In the genomic region with DNA sequence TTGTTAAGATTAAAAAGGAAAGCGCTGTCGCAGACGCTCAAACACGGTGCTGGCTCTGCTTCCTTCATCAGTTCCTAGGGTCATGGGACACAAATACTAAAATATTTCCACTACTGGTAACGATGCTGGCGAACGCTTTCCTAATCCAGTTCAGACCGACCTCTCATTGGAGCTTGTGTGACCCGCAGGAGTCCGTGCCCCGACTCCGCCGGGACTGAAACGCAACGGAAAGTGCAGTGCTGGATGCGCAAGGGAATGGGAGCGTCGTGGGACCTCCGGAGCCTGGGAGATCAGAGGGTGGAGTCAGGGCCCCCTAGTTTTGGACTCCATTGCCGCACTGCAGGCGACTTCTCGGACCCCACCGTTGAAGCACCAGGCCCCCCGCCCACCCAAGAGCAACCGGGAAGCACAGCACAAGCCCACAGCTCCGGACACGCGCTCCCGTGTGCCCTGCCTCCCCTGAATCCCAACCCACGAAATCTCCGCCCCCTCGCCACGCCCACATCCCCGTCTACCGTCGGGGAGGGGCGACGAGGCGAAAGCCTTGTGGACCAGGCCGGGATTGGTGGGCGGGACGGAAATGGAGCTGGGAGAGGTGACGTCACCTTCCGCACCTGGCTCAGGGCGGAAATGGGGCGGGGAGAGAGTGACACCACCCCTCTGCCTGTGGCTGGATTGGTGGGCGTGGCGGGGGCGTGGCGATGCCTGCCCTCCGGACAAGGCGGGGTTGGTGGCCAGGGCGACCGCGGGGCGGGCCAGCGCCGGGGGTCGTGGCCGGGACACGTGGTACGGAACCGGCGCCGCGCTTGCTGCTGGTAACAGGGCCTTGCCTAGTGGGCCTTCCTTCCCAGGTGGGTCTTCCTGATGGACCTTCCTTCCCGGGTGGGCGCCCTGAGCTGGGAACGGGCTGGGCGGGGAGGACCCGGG, we compare ENCODE assay signal across 1 cellular context.
A peak's percentile ranks its signal among the peaks of the same experiment; 100 is the strongest.
TF ChIP-seq lines count a peak whose summit lies in the region.

A gene (plus strand): TSS at position 783 of the 927 bp plus-strand sequence. CDS start 3,611 bp downstream, outside the sequence.

TF ChIP-seq in K562, 482 proteins besides CTCF, POLR2A, EP300 and RAD21 (continued from another document and continues in another):
- TF ChIP-seq, protein P1, sequence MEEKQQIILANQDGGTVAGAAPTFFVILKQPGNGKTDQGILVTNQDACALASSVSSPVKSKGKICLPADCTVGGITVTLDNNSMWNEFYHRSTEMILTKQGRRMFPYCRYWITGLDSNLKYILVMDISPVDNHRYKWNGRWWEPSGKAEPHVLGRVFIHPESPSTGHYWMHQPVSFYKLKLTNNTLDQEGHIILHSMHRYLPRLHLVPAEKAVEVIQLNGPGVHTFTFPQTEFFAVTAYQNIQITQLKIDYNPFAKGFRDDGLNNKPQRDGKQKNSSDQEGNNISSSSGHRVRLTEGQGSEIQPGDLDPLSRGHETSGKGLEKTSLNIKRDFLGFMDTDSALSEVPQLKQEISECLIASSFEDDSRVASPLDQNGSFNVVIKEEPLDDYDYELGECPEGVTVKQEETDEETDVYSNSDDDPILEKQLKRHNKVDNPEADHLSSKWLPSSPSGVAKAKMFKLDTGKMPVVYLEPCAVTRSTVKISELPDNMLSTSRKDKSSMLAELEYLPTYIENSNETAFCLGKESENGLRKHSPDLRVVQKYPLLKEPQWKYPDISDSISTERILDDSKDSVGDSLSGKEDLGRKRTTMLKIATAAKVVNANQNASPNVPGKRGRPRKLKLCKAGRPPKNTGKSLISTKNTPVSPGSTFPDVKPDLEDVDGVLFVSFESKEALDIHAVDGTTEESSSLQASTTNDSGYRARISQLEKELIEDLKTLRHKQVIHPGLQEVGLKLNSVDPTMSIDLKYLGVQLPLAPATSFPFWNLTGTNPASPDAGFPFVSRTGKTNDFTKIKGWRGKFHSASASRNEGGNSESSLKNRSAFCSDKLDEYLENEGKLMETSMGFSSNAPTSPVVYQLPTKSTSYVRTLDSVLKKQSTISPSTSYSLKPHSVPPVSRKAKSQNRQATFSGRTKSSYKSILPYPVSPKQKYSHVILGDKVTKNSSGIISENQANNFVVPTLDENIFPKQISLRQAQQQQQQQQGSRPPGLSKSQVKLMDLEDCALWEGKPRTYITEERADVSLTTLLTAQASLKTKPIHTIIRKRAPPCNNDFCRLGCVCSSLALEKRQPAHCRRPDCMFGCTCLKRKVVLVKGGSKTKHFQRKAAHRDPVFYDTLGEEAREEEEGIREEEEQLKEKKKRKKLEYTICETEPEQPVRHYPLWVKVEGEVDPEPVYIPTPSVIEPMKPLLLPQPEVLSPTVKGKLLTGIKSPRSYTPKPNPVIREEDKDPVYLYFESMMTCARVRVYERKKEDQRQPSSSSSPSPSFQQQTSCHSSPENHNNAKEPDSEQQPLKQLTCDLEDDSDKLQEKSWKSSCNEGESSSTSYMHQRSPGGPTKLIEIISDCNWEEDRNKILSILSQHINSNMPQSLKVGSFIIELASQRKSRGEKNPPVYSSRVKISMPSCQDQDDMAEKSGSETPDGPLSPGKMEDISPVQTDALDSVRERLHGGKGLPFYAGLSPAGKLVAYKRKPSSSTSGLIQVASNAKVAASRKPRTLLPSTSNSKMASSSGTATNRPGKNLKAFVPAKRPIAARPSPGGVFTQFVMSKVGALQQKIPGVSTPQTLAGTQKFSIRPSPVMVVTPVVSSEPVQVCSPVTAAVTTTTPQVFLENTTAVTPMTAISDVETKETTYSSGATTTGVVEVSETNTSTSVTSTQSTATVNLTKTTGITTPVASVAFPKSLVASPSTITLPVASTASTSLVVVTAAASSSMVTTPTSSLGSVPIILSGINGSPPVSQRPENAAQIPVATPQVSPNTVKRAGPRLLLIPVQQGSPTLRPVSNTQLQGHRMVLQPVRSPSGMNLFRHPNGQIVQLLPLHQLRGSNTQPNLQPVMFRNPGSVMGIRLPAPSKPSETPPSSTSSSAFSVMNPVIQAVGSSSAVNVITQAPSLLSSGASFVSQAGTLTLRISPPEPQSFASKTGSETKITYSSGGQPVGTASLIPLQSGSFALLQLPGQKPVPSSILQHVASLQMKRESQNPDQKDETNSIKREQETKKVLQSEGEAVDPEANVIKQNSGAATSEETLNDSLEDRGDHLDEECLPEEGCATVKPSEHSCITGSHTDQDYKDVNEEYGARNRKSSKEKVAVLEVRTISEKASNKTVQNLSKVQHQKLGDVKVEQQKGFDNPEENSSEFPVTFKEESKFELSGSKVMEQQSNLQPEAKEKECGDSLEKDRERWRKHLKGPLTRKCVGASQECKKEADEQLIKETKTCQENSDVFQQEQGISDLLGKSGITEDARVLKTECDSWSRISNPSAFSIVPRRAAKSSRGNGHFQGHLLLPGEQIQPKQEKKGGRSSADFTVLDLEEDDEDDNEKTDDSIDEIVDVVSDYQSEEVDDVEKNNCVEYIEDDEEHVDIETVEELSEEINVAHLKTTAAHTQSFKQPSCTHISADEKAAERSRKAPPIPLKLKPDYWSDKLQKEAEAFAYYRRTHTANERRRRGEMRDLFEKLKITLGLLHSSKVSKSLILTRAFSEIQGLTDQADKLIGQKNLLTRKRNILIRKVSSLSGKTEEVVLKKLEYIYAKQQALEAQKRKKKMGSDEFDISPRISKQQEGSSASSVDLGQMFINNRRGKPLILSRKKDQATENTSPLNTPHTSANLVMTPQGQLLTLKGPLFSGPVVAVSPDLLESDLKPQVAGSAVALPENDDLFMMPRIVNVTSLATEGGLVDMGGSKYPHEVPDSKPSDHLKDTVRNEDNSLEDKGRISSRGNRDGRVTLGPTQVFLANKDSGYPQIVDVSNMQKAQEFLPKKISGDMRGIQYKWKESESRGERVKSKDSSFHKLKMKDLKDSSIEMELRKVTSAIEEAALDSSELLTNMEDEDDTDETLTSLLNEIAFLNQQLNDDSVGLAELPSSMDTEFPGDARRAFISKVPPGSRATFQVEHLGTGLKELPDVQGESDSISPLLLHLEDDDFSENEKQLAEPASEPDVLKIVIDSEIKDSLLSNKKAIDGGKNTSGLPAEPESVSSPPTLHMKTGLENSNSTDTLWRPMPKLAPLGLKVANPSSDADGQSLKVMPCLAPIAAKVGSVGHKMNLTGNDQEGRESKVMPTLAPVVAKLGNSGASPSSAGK (IDR thresholded peaks at IDR 0.05) = no peak; the same call in none of the 2 replicates
- TF ChIP-seq HDAC8 (tag; IDR thresholded peaks at IDR 0.05) = no peak
- TF ChIP-seq HMG20B (CRISPR knock-in tag; IDR thresholded peaks at IDR 0.05) = no peak
- TF ChIP-seq, protein P2, sequence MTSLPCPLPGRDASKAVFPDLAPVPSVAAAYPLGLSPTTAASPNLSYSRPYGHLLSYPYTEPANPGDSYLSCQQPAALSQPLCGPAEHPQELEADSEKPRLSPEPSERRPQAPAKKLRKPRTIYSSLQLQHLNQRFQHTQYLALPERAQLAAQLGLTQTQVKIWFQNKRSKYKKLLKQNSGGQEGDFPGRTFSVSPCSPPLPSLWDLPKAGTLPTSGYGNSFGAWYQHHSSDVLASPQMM (CRISPR knock-in tag; IDR thresholded peaks at IDR 0.05) = no peak
- TF ChIP-seq ZFP30 (CRISPR knock-in tag; IDR thresholded peaks at IDR 0.05; ENCODE audit: borderline replicate concordance) = no peak
- TF ChIP-seq ZNF143 (CRISPR knock-in tag; IDR thresholded peaks at IDR 0.05) = no peak
- TF ChIP-seq COPS2 (conservative IDR thresholded peaks at IDR 0.05) = no peak
- TF ChIP-seq ZNF408 (CRISPR knock-in tag; IDR thresholded peaks at IDR 0.05; ENCODE audit: low read depth) = no peak
- TF ChIP-seq NRF1 (conservative IDR thresholded peaks at IDR 0.05 in 1 of 2, IDR thresholded peaks at IDR 0.05 in 1 of 2) = peak; percentile 77 to 82
- TF ChIP-seq, protein P3, sequence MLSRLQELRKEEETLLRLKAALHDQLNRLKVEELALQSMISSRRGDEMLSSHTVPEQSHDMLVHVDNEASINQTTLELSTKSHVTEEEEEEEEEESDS (CRISPR knock-in tag; IDR thresholded peaks at IDR 0.05) = no peak
- TF ChIP-seq SOX6 (IDR thresholded peaks at IDR 0.05) = peak; percentile 17; the same call in 1 of the 2 replicates
- no peak for TF ChIP-seq HNRNPUL1 (IDR thresholded peaks at IDR 0.05; ENCODE audit: low read length)
- no peak for TF ChIP-seq PHB (CRISPR knock-in tag; IDR thresholded peaks at IDR 0.05)
- TF ChIP-seq SMARCA4 (IDR thresholded peaks at IDR 0.05) = no peak; the same call in 1 of the 2 replicates
- TF ChIP-seq, protein P4, sequence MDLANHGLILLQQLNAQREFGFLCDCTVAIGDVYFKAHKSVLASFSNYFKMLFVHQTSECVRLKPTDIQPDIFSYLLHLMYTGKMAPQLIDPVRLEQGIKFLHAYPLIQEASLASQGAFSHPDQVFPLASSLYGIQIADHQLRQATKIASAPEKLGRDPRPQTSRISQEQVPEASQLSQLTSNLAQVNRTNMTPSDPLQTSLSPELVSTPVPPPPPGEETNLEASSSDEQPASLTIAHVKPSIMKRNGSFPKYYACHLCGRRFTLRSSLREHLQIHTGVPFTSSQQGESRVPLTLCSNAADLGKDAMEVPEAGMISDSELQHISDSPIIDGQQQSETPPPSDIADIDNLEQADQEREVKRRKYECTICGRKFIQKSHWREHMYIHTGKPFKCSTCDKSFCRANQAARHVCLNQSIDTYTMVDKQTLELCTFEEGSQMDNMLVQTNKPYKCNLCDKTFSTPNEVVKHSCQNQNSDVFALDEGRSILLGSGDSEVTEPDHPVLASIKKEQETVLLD (IDR thresholded peaks at IDR 0.05) = no peak
- TF ChIP-seq, protein P5, sequence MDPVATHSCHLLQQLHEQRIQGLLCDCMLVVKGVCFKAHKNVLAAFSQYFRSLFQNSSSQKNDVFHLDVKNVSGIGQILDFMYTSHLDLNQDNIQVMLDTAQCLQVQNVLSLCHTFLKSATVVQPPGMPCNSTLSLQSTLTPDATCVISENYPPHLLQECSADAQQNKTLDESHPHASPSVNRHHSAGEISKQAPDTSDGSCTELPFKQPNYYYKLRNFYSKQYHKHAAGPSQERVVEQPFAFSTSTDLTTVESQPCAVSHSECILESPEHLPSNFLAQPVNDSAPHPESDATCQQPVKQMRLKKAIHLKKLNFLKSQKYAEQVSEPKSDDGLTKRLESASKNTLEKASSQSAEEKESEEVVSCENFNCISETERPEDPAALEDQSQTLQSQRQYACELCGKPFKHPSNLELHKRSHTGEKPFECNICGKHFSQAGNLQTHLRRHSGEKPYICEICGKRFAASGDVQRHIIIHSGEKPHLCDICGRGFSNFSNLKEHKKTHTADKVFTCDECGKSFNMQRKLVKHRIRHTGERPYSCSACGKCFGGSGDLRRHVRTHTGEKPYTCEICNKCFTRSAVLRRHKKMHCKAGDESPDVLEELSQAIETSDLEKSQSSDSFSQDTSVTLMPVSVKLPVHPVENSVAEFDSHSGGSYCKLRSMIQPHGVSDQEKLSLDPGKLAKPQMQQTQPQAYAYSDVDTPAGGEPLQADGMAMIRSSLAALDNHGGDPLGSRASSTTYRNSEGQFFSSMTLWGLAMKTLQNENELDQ (CRISPR knock-in tag; IDR thresholded peaks at IDR 0.05; ENCODE audit: borderline replicate concordance) = no peak
- TF ChIP-seq, protein P6, sequence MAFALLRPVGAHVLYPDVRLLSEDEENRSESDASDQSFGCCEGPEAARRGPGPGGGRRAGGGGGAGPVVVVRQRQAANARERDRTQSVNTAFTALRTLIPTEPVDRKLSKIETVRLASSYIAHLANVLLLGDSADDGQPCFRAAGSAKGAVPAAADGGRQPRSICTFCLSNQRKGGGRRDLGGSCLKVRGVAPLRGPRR (CRISPR knock-in tag; IDR thresholded peaks at IDR 0.05) = no peak
- TF ChIP-seq, protein P7, sequence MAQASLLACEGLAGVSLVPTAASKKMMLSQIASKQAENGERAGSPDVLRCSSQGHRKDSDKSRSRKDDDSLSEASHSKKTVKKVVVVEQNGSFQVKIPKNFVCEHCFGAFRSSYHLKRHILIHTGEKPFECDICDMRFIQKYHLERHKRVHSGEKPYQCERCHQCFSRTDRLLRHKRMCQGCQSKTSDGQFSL (CRISPR knock-in tag; IDR thresholded peaks at IDR 0.05) = peak; percentile 53; the same call in 1 of the 2 replicates
- TF ChIP-seq, protein P7 (tag; IDR thresholded peaks at IDR 0.05) = no peak
- no peak for TF ChIP-seq TAL1 (IDR thresholded peaks at IDR 0.05)
- TF ChIP-seq ARNT (IDR thresholded peaks at IDR 0.05) = no peak
- no peak for TF ChIP-seq ZBTB8A (IDR thresholded peaks at IDR 0.05; ENCODE audit: partially characterized antibody)
- no peak for TF ChIP-seq ZNF217 (CRISPR knock-in tag; IDR thresholded peaks at IDR 0.05)
- TF ChIP-seq TEAD4 (IDR thresholded peaks at IDR 0.05; ENCODE audit: low read length) = no peak
- no peak for TF ChIP-seq TEAD4 (CRISPR knock-in tag; IDR thresholded peaks at IDR 0.05; ENCODE audit: borderline replicate concordance)
- TF ChIP-seq, protein P8, sequence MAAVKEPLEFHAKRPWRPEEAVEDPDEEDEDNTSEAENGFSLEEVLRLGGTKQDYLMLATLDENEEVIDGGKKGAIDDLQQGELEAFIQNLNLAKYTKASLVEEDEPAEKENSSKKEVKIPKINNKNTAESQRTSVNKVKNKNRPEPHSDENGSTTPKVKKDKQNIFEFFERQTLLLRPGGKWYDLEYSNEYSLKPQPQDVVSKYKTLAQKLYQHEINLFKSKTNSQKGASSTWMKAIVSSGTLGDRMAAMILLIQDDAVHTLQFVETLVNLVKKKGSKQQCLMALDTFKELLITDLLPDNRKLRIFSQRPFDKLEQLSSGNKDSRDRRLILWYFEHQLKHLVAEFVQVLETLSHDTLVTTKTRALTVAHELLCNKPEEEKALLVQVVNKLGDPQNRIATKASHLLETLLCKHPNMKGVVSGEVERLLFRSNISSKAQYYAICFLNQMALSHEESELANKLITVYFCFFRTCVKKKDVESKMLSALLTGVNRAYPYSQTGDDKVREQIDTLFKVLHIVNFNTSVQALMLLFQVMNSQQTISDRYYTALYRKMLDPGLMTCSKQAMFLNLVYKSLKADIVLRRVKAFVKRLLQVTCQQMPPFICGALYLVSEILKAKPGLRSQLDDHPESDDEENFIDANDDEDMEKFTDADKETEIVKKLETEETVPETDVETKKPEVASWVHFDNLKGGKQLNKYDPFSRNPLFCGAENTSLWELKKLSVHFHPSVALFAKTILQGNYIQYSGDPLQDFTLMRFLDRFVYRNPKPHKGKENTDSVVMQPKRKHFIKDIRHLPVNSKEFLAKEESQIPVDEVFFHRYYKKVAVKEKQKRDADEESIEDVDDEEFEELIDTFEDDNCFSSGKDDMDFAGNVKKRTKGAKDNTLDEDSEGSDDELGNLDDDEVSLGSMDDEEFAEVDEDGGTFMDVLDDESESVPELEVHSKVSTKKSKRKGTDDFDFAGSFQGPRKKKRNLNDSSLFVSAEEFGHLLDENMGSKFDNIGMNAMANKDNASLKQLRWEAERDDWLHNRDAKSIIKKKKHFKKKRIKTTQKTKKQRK (IDR thresholded peaks at IDR 0.05; ENCODE audit: borderline replicate concordance, low read depth, low read length) = no peak
- TF ChIP-seq, protein P9, sequence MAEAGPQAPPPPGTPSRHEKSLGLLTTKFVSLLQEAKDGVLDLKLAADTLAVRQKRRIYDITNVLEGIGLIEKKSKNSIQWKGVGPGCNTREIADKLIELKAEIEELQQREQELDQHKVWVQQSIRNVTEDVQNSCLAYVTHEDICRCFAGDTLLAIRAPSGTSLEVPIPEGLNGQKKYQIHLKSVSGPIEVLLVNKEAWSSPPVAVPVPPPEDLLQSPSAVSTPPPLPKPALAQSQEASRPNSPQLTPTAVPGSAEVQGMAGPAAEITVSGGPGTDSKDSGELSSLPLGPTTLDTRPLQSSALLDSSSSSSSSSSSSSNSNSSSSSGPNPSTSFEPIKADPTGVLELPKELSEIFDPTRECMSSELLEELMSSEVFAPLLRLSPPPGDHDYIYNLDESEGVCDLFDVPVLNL (CRISPR knock-in tag; IDR thresholded peaks at IDR 0.05; ENCODE audit: low read depth) = no peak
- TF ChIP-seq CBX2 (IDR thresholded peaks at IDR 0.05; ENCODE audit: insufficient read depth, low read length, poor library complexity, severe bottlenecking) = no peak
